23 cellular contexts compared by ENCODE assay signal in the genomic region with DNA sequence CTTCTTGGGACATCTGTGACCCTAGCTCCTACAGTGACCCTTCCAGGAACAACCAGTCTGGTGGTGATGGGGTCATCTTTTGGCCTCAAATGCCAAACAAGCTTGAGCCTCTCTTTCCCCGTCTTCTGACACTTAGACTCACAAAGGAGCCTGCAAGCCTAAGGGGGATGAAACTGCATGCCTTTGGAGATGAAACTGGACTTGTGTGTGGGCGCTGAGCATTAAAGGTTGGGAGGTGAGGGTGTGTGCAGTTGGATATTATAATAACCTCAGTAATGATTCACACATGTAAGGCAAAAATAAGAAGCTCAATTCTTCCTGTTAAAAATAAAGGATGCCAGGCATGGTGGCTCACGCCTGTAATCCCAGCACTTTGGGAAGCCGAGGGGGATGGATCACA. TPM values are rescaled to one million over a fixed set of nuclear protein-coding genes. Genes with fewer than 3 reads are reported as not detected.
"Had no signal": no experiment of that assay in that cellular context is flagged by ENCODE, and none has a peak within 500 bp of the region (broad histone marks: within the 10 kb centered on the region; RNA-seq: fewer than 3 reads in every experiment).

No MANE protein-coding gene starts in this region.

- H3K9me3 ChIP-seq: SJSA1 had no signal

- H3K27ac ChIP-seq: SJSA1 had no signal

- H3K36me3 ChIP-seq: SJSA1 had no signal

- H3K4me3 ChIP-seq: SJSA1 had no signal

- ATAC-seq: activated CD4-positive, CD25-positive, alpha-beta regulatory T cell treated with anti-CD3 and anti-CD28 coated beads, Interleukin-2, amount 50 U/mL, for 24 hours; activated CD8-positive, alpha-beta T cell treated with anti-CD3 and anti-CD28 coated beads for 36 hours; activated T-cell treated with anti-CD3 and anti-CD28 coated beads, Interleukin-2, amount 50 U/mL, for 72 hours; Panc1; SK-N-SH treated with all-trans-retinoic acid at 6 μM for 48 hours had no signal

- DNase-seq: activated CD4-positive, alpha-beta T cell treated with anti-CD3 and anti-CD28 coated beads for 4 hours; activated CD8-positive, alpha-beta memory T cell treated with anti-CD3 and anti-CD28 coated beads, Interleukin-2, amount 50 U/mL, for 4 hours; activated CD8-positive, alpha-beta T cell treated with anti-CD3 and anti-CD28 coated beads for 36 hours; activated T-cell treated with anti-CD3 and anti-CD28 coated beads, Interleukin-2, amount 50 U/mL, for 72 hours; aorta; Karpas-422; MM.1S; NCI-H1048; NCI-H146; NCI-H187 treated with DMSO at 0.1 percent for 48 hours; NCI-H2081 treated with DMSO at 0.1 percent for 48 hours; NCI-H2171 treated with DMSO at 0.1 percent for 48 hours; NCI-H226; NCI-H526; NCI-H82; OCI-M1; RPMI8226; SHP77 had no signal

- H3K27me3 ChIP-seq: SJSA1 had no signal

RNA-seq across cellular contexts. Expression of a gene that starts 41.7 kb away (rescaled TPM):
- total RNA-seq: activated CD8-positive, alpha-beta T cell treated with anti-CD3 and anti-CD28 coated beads for 36 hours had no signal

RNA-seq across cellular contexts. Expression of a gene that starts 45.0 kb away (rescaled TPM):
- total RNA-seq: activated CD8-positive, alpha-beta T cell treated with anti-CD3 and anti-CD28 coated beads for 36 hours; activated T-helper 2 cell treated with anti-CD3 and anti-CD28 coated beads, Interferon-gamma antibody, Interleukin-2, Interleukin-4, amounts not matched to agents 10 μg/mL and 5 μg/mL and 100 μg/mL, durations not matched to agents 14 hours and 24 hours and 36 hours; SJSA1 had no signal
- polyA plus RNA-seq: aorta had no signal
